ENCODE assay signal across 1 cellular context in the genomic region with DNA sequence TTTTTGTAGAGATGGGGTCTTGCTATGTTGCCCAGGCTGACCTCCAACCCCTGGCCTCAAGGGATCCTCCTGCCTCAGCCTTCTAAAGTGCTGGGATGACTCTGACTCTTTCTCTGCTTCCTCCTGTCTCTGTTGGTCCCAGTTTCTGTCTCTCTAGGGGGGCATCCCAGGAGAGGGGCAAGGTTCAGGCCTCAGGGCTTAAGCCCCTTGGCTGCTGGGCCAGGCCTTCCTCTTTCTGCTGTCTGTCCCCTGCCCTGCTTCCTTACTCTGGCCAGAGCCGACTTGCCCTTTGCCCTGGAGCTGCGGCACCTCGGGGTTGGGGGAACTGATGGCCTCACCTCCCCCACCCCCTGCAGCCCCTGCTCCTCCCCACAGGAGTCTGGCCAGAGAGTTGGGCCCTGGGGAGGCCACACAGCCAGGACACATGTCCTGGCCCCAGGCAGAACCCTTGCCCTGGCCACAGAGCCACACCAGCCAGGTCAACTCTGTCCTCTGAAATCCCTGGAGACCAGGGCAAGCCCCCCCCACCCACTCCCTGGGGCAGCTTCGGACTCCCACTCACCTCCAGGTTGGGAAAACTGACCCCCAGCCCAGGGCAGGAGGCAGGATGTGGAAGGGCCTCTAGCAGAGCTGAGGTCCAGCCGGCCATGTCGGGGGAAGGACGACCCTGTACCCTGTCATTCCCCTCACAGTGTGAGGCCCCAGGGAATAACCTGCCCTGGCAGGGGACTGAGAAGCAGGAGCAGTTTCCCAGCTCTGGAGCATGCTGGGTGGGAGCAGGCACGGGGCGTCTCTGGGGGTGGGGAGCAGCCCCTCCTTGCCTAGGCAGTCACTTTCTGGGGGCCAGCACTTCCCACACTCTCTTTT.
TF ChIP-seq lines count a peak whose summit lies in the region.

No MANE protein-coding gene starts in this region.

TF ChIP-seq in HepG2, 621 proteins besides CTCF, POLR2A, EP300 and RAD21 (continued from another document and continues in another):
- TF ChIP-seq, protein P1, sequence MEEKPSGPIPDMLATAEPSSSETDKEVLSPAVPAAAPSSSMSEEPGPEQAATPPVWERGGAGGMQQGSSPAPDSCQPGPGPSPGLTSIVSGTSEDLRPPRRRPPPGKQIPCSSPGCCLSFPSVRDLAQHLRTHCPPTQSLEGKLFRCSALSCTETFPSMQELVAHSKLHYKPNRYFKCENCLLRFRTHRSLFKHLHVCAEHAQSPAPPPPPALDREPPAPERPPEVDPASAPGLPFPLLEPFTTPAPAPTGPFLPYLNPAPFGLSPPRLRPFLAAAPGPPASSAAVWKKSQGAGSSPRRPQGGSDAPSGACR (CRISPR knock-in tag; IDR thresholded peaks at IDR 0.05) = 0 out of 2 replicates have a peak, but pooled peaks have one; percentile 41
- TF ChIP-seq PHF20 (CRISPR knock-in tag; IDR thresholded peaks at IDR 0.05) (no peak), U2AF1 (optimal IDR thresholded peaks at IDR 0.05; ENCODE audit: low read depth, low read length) (no peak), GTF3A (CRISPR knock-in tag; conservative IDR thresholded peaks at IDR 0.05) (no peak), SIX1 (CRISPR knock-in tag; IDR thresholded peaks at IDR 0.05; ENCODE audit: borderline replicate concordance) (no peak), KDM5B (CRISPR knock-in tag; IDR thresholded peaks at IDR 0.05; ENCODE audit: borderline replicate concordance) (no peak; the same call in 1 of the 2 replicates), CBX2 (IDR thresholded peaks at IDR 0.05; ENCODE audit: low read depth, low read length) (no peak), CBX2 (CRISPR knock-in tag; IDR thresholded peaks at IDR 0.05; ENCODE audit: low read depth) (no peak), CBX1 (IDR thresholded peaks at IDR 0.05; ENCODE audit: low read depth) (no peak), ZNF883 (CRISPR knock-in tag; IDR thresholded peaks at IDR 0.05; ENCODE audit: not compliant biosample characterization) (no peak), SRSF9 (IDR thresholded peaks at IDR 0.05; ENCODE audit: borderline replicate concordance, insufficient read depth, low read depth, low read length, poor library complexity, severe bottlenecking) (no peak), ZNF333 (CRISPR knock-in tag; IDR thresholded peaks at IDR 0.05; ENCODE audit: borderline replicate concordance) (no peak), ZFP82 (CRISPR knock-in tag; IDR thresholded peaks at IDR 0.05; ENCODE audit: borderline replicate concordance) (no peak), BCL6 (CRISPR knock-in tag; IDR thresholded peaks at IDR 0.05) (peak; percentile 72; the same call in 1 of the 2 replicates), NFKBIZ (CRISPR knock-in tag; IDR thresholded peaks at IDR 0.05) (0 out of 2 replicates have a peak, but pooled peaks have one; percentile 21), ZNF879 (CRISPR knock-in tag; IDR thresholded peaks at IDR 0.05) (no peak), RFXANK (CRISPR knock-in tag; IDR thresholded peaks at IDR 0.05) (0 out of 2 replicates have a peak, but pooled peaks have one; percentile 41), ZNF264 (CRISPR knock-in tag; IDR thresholded peaks at IDR 0.05) (no peak), ZNF792 (CRISPR knock-in tag; IDR thresholded peaks at IDR 0.05) (0 out of 2 replicates have a peak, but pooled peaks have one; percentile 32), NFIB (CRISPR knock-in tag; IDR thresholded peaks at IDR 0.05; ENCODE audit: borderline replicate concordance) (no peak), SALL2 (CRISPR knock-in tag; IDR thresholded peaks at IDR 0.05) (peak; percentile 34; the same call in 1 of the 2 replicates), SAFB2 (CRISPR knock-in tag; IDR thresholded peaks at IDR 0.05; ENCODE audit: borderline replicate concordance, low read depth) (no peak), NR1H2 (CRISPR knock-in tag; IDR thresholded peaks at IDR 0.05; ENCODE audit: borderline replicate concordance, low read depth) (no peak), GZF1 (CRISPR knock-in tag; IDR thresholded peaks at IDR 0.05) (no peak), ZNF136 (CRISPR knock-in tag; IDR thresholded peaks at IDR 0.05; ENCODE audit: low read depth) (no peak), ARHGAP35 (CRISPR knock-in tag; IDR thresholded peaks at IDR 0.05; ENCODE audit: borderline replicate concordance) (no peak), ZNF12 (CRISPR knock-in tag; IDR thresholded peaks at IDR 0.05) (no peak), HNF4A (CRISPR knock-in tag; IDR thresholded peaks at IDR 0.05) (peak; percentile 88), PITX1 (CRISPR knock-in tag; IDR thresholded peaks at IDR 0.05) (peak; percentile 35; the same call in 1 of the 2 replicates), KAT8 (CRISPR knock-in tag; IDR thresholded peaks at IDR 0.05) (peak; percentile 36; the same call in 1 of the 2 replicates), MBD4 (IDR thresholded peaks at IDR 0.05; ENCODE audit: borderline replicate concordance, low read length) (no peak), ZNF350 (CRISPR knock-in tag; IDR thresholded peaks at IDR 0.05; ENCODE audit: borderline replicate concordance, low read depth) (no peak; the same call in 1 of the 2 replicates), ZNF441 (CRISPR knock-in tag; IDR thresholded peaks at IDR 0.05; ENCODE audit: borderline replicate concordance) (no peak), PTBP1 (IDR thresholded peaks at IDR 0.05; ENCODE audit: low read depth, low read length, poor library complexity, severe bottlenecking) (no peak), ZNF563 (CRISPR knock-in tag; IDR thresholded peaks at IDR 0.05) (no peak), RARG (CRISPR knock-in tag; IDR thresholded peaks at IDR 0.05; ENCODE audit: low read depth) (no peak), TAF1 (CRISPR knock-in tag; IDR thresholded peaks at IDR 0.05) (peak; percentile 25; the same call in 1 of the 2 replicates), LCORL (IDR thresholded peaks at IDR 0.05) (0 out of 2 replicates have a peak, but pooled peaks have one; percentile 22), LCORL (CRISPR knock-in tag; IDR thresholded peaks at IDR 0.05) (peak; percentile 92; the same call in 1 of the 2 replicates), ZSCAN30 (CRISPR knock-in tag; IDR thresholded peaks at IDR 0.05) (no peak), ZNF562 (CRISPR knock-in tag; IDR thresholded peaks at IDR 0.05; ENCODE audit: borderline replicate concordance) (no peak), ZNF205 (CRISPR knock-in tag; IDR thresholded peaks at IDR 0.05) (peak; percentile 53; the same call in 1 of the 2 replicates), ARNT2 (CRISPR knock-in tag; IDR thresholded peaks at IDR 0.05; ENCODE audit: low read depth) (no peak), ATM (IDR thresholded peaks at IDR 0.05; ENCODE audit: borderline replicate concordance) (no peak), NR2F1 (CRISPR knock-in tag; IDR thresholded peaks at IDR 0.05) (peak in 1 of 2 experiments; percentile 65; a peak in 1 of 4 replicates), KLF13 (CRISPR knock-in tag; IDR thresholded peaks at IDR 0.05) (no peak), PHF5A (CRISPR knock-in tag; IDR thresholded peaks at IDR 0.05; ENCODE audit: low read depth, unreplicated experiment) (no peak), ZNF251 (CRISPR knock-in tag; IDR thresholded peaks at IDR 0.05) (no peak), POGZ (CRISPR knock-in tag; IDR thresholded peaks at IDR 0.05) (peak; percentile 62; the same call in 1 of the 2 replicates), NR2F2 (IDR thresholded peaks at IDR 0.05; ENCODE audit: borderline replicate concordance, low read depth) (peak; percentile 65; the same call in 1 of the 2 replicates)
- TF ChIP-seq, protein P2, sequence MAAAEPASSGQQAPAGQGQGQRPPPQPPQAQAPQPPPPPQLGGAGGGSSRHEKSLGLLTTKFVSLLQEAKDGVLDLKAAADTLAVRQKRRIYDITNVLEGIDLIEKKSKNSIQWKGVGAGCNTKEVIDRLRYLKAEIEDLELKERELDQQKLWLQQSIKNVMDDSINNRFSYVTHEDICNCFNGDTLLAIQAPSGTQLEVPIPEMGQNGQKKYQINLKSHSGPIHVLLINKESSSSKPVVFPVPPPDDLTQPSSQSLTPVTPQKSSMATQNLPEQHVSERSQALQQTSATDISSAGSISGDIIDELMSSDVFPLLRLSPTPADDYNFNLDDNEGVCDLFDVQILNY (CRISPR knock-in tag; conservative IDR thresholded peaks at IDR 0.05) = no peak
- TF ChIP-seq, protein P3, sequence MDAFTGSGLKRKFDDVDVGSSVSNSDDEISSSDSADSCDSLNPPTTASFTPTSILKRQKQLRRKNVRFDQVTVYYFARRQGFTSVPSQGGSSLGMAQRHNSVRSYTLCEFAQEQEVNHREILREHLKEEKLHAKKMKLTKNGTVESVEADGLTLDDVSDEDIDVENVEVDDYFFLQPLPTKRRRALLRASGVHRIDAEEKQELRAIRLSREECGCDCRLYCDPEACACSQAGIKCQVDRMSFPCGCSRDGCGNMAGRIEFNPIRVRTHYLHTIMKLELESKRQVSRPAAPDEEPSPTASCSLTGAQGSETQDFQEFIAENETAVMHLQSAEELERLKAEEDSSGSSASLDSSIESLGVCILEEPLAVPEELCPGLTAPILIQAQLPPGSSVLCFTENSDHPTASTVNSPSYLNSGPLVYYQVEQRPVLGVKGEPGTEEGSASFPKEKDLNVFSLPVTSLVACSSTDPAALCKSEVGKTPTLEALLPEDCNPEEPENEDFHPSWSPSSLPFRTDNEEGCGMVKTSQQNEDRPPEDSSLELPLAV (CRISPR knock-in tag; conservative IDR thresholded peaks at IDR 0.05; ENCODE audit: low read depth) = no peak
- TF ChIP-seq, protein P4, sequence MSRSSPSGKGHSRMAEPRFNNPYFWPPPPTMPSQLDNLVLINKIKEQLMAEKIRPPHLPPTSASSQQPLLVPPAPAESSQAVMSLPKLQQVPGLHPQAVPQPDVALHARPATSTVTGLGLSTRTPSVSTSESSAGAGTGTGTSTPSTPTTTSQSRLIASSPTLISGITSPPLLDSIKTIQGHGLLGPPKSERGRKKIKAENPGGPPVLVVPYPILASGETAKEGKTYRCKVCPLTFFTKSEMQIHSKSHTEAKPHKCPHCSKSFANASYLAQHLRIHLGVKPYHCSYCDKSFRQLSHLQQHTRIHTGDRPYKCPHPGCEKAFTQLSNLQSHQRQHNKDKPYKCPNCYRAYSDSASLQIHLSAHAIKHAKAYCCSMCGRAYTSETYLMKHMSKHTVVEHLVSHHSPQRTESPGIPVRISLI (CRISPR knock-in tag; IDR thresholded peaks at IDR 0.05; ENCODE audit: borderline replicate concordance) = 0 out of 2 replicates have a peak, but pooled peaks have one; percentile 50
- TF ChIP-seq, protein P5, sequence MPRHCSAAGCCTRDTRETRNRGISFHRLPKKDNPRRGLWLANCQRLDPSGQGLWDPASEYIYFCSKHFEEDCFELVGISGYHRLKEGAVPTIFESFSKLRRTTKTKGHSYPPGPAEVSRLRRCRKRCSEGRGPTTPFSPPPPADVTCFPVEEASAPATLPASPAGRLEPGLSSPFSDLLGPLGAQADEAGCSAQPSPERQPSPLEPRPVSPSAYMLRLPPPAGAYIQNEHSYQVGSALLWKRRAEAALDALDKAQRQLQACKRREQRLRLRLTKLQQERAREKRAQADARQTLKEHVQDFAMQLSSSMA (CRISPR knock-in tag; IDR thresholded peaks at IDR 0.05) = no peak
- TF ChIP-seq, protein P6, sequence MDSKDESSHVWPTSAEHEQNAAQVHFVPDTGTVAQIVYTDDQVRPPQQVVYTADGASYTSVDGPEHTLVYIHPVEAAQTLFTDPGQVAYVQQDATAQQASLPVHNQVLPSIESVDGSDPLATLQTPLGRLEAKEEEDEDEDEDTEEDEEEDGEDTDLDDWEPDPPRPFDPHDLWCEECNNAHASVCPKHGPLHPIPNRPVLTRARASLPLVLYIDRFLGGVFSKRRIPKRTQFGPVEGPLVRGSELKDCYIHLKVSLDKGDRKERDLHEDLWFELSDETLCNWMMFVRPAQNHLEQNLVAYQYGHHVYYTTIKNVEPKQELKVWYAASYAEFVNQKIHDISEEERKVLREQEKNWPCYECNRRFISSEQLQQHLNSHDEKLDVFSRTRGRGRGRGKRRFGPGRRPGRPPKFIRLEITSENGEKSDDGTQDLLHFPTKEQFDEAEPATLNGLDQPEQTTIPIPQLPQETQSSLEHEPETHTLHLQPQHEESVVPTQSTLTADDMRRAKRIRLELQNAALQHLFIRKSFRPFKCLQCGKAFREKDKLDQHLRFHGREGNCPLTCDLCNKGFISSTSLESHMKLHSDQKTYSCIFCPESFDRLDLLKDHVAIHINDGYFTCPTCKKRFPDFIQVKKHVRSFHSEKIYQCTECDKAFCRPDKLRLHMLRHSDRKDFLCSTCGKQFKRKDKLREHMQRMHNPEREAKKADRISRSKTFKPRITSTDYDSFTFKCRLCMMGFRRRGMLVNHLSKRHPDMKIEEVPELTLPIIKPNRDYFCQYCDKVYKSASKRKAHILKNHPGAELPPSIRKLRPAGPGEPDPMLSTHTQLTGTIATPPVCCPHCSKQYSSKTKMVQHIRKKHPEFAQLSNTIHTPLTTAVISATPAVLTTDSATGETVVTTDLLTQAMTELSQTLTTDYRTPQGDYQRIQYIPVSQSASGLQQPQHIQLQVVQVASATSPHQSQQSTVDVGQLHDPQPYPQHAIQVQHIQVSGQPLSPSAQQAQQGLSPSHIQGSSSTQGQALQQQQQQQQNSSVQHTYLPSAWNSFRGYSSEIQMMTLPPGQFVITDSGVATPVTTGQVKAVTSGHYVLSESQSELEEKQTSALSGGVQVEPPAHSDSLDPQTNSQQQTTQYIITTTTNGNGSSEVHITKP (CRISPR knock-in tag; IDR thresholded peaks at IDR 0.05; ENCODE audit: low read depth) = no peak
- TF ChIP-seq, protein P7, sequence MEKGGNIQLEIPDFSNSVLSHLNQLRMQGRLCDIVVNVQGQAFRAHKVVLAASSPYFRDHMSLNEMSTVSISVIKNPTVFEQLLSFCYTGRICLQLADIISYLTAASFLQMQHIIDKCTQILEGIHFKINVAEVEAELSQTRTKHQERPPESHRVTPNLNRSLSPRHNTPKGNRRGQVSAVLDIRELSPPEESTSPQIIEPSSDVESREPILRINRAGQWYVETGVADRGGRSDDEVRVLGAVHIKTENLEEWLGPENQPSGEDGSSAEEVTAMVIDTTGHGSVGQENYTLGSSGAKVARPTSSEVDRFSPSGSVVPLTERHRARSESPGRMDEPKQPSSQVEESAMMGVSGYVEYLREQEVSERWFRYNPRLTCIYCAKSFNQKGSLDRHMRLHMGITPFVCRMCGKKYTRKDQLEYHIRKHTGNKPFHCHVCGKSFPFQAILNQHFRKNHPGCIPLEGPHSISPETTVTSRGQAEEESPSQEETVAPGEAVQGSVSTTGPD (CRISPR knock-in tag; IDR thresholded peaks at IDR 0.05) = 0 out of 2 replicates have a peak, but pooled peaks have one; percentile 58
- TF ChIP-seq, protein P8, sequence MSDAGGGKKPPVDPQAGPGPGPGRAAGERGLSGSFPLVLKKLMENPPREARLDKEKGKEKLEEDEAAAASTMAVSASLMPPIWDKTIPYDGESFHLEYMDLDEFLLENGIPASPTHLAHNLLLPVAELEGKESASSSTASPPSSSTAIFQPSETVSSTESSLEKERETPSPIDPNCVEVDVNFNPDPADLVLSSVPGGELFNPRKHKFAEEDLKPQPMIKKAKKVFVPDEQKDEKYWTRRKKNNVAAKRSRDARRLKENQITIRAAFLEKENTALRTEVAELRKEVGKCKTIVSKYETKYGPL (CRISPR knock-in tag; IDR thresholded peaks at IDR 0.05) = no peak
